Comparison of ENCODE assay signal across 1 cellular context in genomic region chr9:119366909-119367690, GRCh38.
TF ChIP-seq lines count a peak whose summit lies in the region.

No MANE protein-coding gene starts in this region.

TF ChIP-seq in WTC11, 78 proteins besides CTCF, POLR2A, EP300 and RAD21 (continued from another document):
- TF ChIP-seq, protein P1, sequence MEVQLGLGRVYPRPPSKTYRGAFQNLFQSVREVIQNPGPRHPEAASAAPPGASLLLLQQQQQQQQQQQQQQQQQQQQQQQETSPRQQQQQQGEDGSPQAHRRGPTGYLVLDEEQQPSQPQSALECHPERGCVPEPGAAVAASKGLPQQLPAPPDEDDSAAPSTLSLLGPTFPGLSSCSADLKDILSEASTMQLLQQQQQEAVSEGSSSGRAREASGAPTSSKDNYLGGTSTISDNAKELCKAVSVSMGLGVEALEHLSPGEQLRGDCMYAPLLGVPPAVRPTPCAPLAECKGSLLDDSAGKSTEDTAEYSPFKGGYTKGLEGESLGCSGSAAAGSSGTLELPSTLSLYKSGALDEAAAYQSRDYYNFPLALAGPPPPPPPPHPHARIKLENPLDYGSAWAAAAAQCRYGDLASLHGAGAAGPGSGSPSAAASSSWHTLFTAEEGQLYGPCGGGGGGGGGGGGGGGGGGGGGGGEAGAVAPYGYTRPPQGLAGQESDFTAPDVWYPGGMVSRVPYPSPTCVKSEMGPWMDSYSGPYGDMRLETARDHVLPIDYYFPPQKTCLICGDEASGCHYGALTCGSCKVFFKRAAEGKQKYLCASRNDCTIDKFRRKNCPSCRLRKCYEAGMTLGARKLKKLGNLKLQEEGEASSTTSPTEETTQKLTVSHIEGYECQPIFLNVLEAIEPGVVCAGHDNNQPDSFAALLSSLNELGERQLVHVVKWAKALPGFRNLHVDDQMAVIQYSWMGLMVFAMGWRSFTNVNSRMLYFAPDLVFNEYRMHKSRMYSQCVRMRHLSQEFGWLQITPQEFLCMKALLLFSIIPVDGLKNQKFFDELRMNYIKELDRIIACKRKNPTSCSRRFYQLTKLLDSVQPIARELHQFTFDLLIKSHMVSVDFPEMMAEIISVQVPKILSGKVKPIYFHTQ (CRISPR knock-in tag; IDR thresholded peaks at IDR 0.05) = no peak
